ENCODE assay signal across 28 cellular contexts in the genomic region with DNA sequence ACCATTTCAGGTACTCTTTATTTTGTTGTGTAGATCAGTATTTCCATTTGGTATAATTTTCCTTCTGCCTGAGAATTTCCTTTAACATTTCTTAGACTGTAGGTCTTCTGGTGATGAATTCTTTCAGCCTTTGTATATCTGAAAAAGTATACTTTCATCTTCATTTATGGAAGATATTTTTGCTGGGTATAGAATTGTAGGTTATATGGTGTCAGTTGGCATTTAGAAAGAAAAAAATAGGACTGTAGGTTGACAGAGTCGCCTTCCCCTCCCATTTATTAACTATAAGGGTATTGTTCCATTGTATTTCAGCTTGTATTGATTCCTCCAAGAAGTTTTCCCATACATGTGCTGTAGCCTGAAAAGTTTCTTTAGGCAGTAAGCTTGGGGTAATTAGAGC.
DNase-seq lines count a peak whose midpoint lies in the region; ATAC-seq, FAIRE-seq and TF ChIP-seq lines count a peak whose summit lies in the region.
"Had no signal": no experiment of that assay in that cellular context is flagged by ENCODE, and none has a peak within 500 bp of the region (broad histone marks: within the 10 kb centered on the region; RNA-seq: fewer than 3 reads in every experiment).

No MANE protein-coding gene starts in this region.

- H3K4me1 Mint-ChIP-seq in GM23338, result peaks cover 25% of the 10 kb centered on the region; the same call in 2 of the 3 replicates
- peaks cover 6% of the 10 kb centered on the region for H3K4me1 Mint-ChIP-seq in activated CD8-positive, alpha-beta memory T cell treated with anti-CD3 and anti-CD28 coated beads, Interleukin-2, amount 10 ng/mL, durations not matched to agents 7 days and 5 days

- H2AFZ ChIP-seq in HepG2 (ENCODE audit: low read length) (no peak overlapping the region), GM23338 (no peak overlapping the region), K562 (ENCODE audit: low read depth, low read length) (no peak overlapping the region)

- CTCF ChIA-PET in HepG2 (lab: Yijun Ruan, JAX; ENCODE audit: low intra/inter-chr PET ratio, low total read pairs) (no interaction called here), K562 (lab: Yijun Ruan, JAX; ENCODE audit: low intra/inter-chr PET ratio) (no interaction called here)
- CTCF ChIA-PET in activated CD8-positive, alpha-beta memory T cell treated with anti-CD3 and anti-CD28 coated beads, Interleukin-2, amount 10 ng/mL, durations not matched to agents 7 days and 5 days (lab: Charles Lee), result no interaction called here

- no peaks in the 10 kb centered on the region for H3F3A ChIP-seq in GM23338 (replicated peaks; ENCODE audit: low read depth)

- H4K20me1 ChIP-seq in HepG2 (ENCODE audit: insufficient read depth, low read length), result 0 out of 2 replicates have a peak, but pooled peaks cover 4% of the 10 kb centered on the region
- no peaks in the 10 kb centered on the region for H4K20me1 ChIP-seq in GM23338 (replicated peaks; ENCODE audit: insufficient read depth)
- no peaks in the 10 kb centered on the region for H4K20me1 ChIP-seq in K562 (replicated peaks; ENCODE audit: control insufficient read depth, insufficient read depth, low read length)

- H3K9me1 ChIP-seq in K562 (ENCODE audit: control insufficient read depth, insufficient read depth, low read length), result no peaks in the 10 kb centered on the region

- H3K27me3 Mint-ChIP-seq in GM23338 (ENCODE audit: insufficient read depth, low read depth, poor library complexity), result peaks cover 3% of the 10 kb centered on the region
- no peaks in the 10 kb centered on the region for H3K27me3 Mint-ChIP-seq in activated CD8-positive, alpha-beta memory T cell treated with anti-CD3 and anti-CD28 coated beads, Interleukin-2, amount 10 ng/mL, durations not matched to agents 7 days and 5 days
- H3K27me3 Mint-ChIP-seq: CD4-positive, alpha-beta memory T cell; CD4-positive, CD25-positive, alpha-beta regulatory T cell; CD8-positive, alpha-beta memory T cell had no signal

- H3K4me3 ChIP-seq in HepG2 (replicated peaks in 1 of 3; ENCODE audit: insufficient read depth in 1 of 3, low read depth in 2 of 3, low read length in 3 of 3) (no peak overlapping the region), right lobe of liver (no peak overlapping the region), GM23338 (no peak overlapping the region), K562 (no peak overlapping the region), colonic mucosa (no peak overlapping the region)
- H3K4me3 ChIP-seq: BLaER1, GM12878 had no signal

- TF ChIP-seq CTCF in HepG2 (CRISPR knock-in tag; IDR thresholded peaks at IDR 0.05) (no peak), right lobe of liver (IDR thresholded peaks at IDR 0.05) (no peak), GM23338 (conservative IDR thresholded peaks at IDR 0.05; ENCODE audit: low read depth in 2 of 2) (no peak), K562 (IDR thresholded peaks at IDR 0.05 in 2 of 3, conservative IDR thresholded peaks at IDR 0.05 in 1 of 3; ENCODE audit: insufficient read depth in 2 of 3, low read depth in 1 of 3, low read length in 3 of 3) (no peak), colonic mucosa (IDR thresholded peaks at IDR 0.05) (no peak)

- H3K27me3 ChIP-seq in HepG2 (ENCODE audit: control insufficient read depth in 1 of 2, insufficient read depth in 2 of 2, low read length in 2 of 2), result no peaks in the 10 kb centered on the region
- H3K27me3 ChIP-seq in right lobe of liver, result no peaks in the 10 kb centered on the region
- H3K27me3 ChIP-seq in GM23338 (ENCODE audit: insufficient read depth), result no peaks in the 10 kb centered on the region
- no peaks in the 10 kb centered on the region for H3K27me3 ChIP-seq in K562 (ENCODE audit: control insufficient read depth in 2 of 2, insufficient read depth in 2 of 2, low read length in 2 of 2)
- no peaks in the 10 kb centered on the region for H3K27me3 ChIP-seq in colonic mucosa
- H3K27me3 ChIP-seq: BE2C, BLaER1 had no signal

- no peaks in the 10 kb centered on the region for H3K9me2 ChIP-seq in GM23338 (ENCODE audit: insufficient read depth)

- no peak for TF ChIP-seq EP300 in HepG2 (IDR thresholded peaks at IDR 0.05; ENCODE audit: low read depth in 2 of 2, low read length in 2 of 2)
- TF ChIP-seq EP300 in HepG2 (CRISPR knock-in tag; IDR thresholded peaks at IDR 0.05; ENCODE audit: borderline replicate concordance), result no peak
- no peak for TF ChIP-seq EP300 in K562 (IDR thresholded peaks at IDR 0.05; ENCODE audit: low read length)

- no peak for ATAC-seq in HepG2
- ATAC-seq in right lobe of liver, result no peak
- ATAC-seq in GM23338, result no peak
- ATAC-seq in K562, result no peak
- ATAC-seq in activated CD8-positive, alpha-beta memory T cell treated with anti-CD3 and anti-CD28 coated beads, Interleukin-2, amount 10 ng/mL, durations not matched to agents 7 days and 5 days, result no peak
- ATAC-seq in SK-N-SH treated with all-trans-retinoic acid at 6 μM for 48 hours, result no peak

- H3K4me3 Mint-ChIP-seq in GM23338, result no peak overlapping the region
- H3K4me3 Mint-ChIP-seq in activated CD8-positive, alpha-beta memory T cell treated with anti-CD3 and anti-CD28 coated beads, Interleukin-2, amount 10 ng/mL, durations not matched to agents 7 days and 5 days, result no peak overlapping the region
- H3K4me3 Mint-ChIP-seq: CD14-positive monocyte; CD4-positive, CD25-positive, alpha-beta regulatory T cell; CD8-positive, alpha-beta memory T cell had no signal

- in situ Hi-C loops in HepG2 (cut with HindIII; ENCODE audit: extremely low pct_ligation_motif_present, low pct_unique_long_range_greater_than_20kb) (no loop called here), K562 (cut with MboI) (no loop called here)

- FAIRE-seq in HepG2 (lab: Jason Lieb, UNC), result no peak
- no peak for FAIRE-seq in K562 (lab: Jason Lieb, UNC)
- FAIRE-seq: GM12878, GM12892, GM18507 had no signal

- POLR2A ChIA-PET in HepG2 (lab: Yijun Ruan, JAX), result no interaction called here
- POLR2A ChIA-PET in K562 (lab: Yijun Ruan, JAX), result interaction anchor here (1.0 kb wide), 1 partner anchor 10 kb away, joined by 3 read pairs; no protein-coding TSS in a partner anchor

- H3K27ac Mint-ChIP-seq in GM23338, result no peak overlapping the region
- no peak overlapping the region for H3K27ac Mint-ChIP-seq in activated CD8-positive, alpha-beta memory T cell treated with anti-CD3 and anti-CD28 coated beads, Interleukin-2, amount 10 ng/mL, durations not matched to agents 7 days and 5 days
- H3K27ac Mint-ChIP-seq: CD14-positive monocyte; CD4-positive, alpha-beta memory T cell; CD4-positive, CD25-positive, alpha-beta regulatory T cell; CD8-positive, alpha-beta memory T cell had no signal

- peaks cover 83% of the 10 kb centered on the region for H3K79me2 ChIP-seq in HepG2 (ENCODE audit: insufficient read depth, low read length)
- peaks cover 100% of the 10 kb centered on the region for H3K79me2 ChIP-seq in GM23338 (replicated peaks; ENCODE audit: insufficient read depth)
- peaks cover 94% of the 10 kb centered on the region for H3K79me2 ChIP-seq in K562 (ENCODE audit: control insufficient read depth, insufficient read depth, low read length)

- H3K27ac ChIP-seq in HepG2 (ENCODE audit: extremely low read length, insufficient read depth, low read length), result no peak overlapping the region
- H3K27ac ChIP-seq in right lobe of liver, result no peak overlapping the region
- no peak overlapping the region for H3K27ac ChIP-seq in GM23338 (ENCODE audit: low read depth)
- H3K27ac ChIP-seq in K562 (ENCODE audit: extremely low read depth, low read depth, low read length), result no peak overlapping the region
- no peak overlapping the region for H3K27ac ChIP-seq in colonic mucosa
- H3K27ac ChIP-seq: 22Rv1, BLaER1 had no signal

- H3K4me1 ChIP-seq in HepG2 (ENCODE audit: insufficient read depth, low read length) (0 out of 2 replicates have a peak, but pooled peaks cover 5% of the 10 kb centered on the region), right lobe of liver (no peaks in the 10 kb centered on the region), GM23338 (ENCODE audit: insufficient read depth) (peaks cover 18% of the 10 kb centered on the region), K562 (replicated peaks in 1 of 2; ENCODE audit: control insufficient read depth in 2 of 2, insufficient read depth in 2 of 2, low read length in 2 of 2) (peaks cover 0 to under 1% of the 10 kb centered on the region in 2 experiments; a peak in 2 of 5 replicates), colonic mucosa (no peaks in the 10 kb centered on the region)
- H3K4me1 ChIP-seq: BE2C, BLaER1 had no signal

- H3K4me2 ChIP-seq in HepG2 (ENCODE audit: low read depth, low read length) (no peak overlapping the region), GM23338 (0 out of 2 replicates have a peak overlapping the region, but pooled peaks have one; percentile 53), K562 (ENCODE audit: insufficient read depth, low read length) (no peak overlapping the region)
- H3K4me2 ChIP-seq: BLaER1 had no signal

- no peaks in the 10 kb centered on the region for H3K9me3 Mint-ChIP-seq in GM23338
- no peaks in the 10 kb centered on the region for H3K9me3 Mint-ChIP-seq in activated CD8-positive, alpha-beta memory T cell treated with anti-CD3 and anti-CD28 coated beads, Interleukin-2, amount 10 ng/mL, durations not matched to agents 7 days and 5 days (ENCODE audit: low read depth)

- H3K9ac ChIP-seq in HepG2 (ENCODE audit: insufficient read depth, low read depth, low read length) (no peak overlapping the region), K562 (ENCODE audit: insufficient read depth in 1 of 2, low read depth in 2 of 2, low read length in 2 of 2) (no peak overlapping the region), colonic mucosa (ENCODE audit: low read depth in 2 of 2, low read length in 2 of 2) (no peak overlapping the region)
- H3K9ac ChIP-seq: BLaER1 had no signal

- no peak for DNase-seq in HepG2 (ENCODE audit: low spot score)
- no peak for DNase-seq in right lobe of liver
- no peak for DNase-seq in GM23338 (ENCODE audit: low spot score)
- DNase-seq in OCI-M1 (lab: John Stamatoyannopoulos, UW), result peak; percentile 6
- DNase-seq in K562 (ENCODE audit: extremely low read depth in 1 of 4, low spot score in 3 of 4), result no peak
- no peak for DNase-seq in activated CD8-positive, alpha-beta memory T cell treated with anti-CD3 and anti-CD28 coated beads, Interleukin-2, amount 10 ng/mL, durations not matched to agents 7 days and 5 days
- DNase-seq in colonic mucosa, result no peak
- DNase-seq: ACHN; BE2C; C1 segment of cervical spinal cord; CD4-positive, alpha-beta memory T cell; CD4-positive, CD25-positive, alpha-beta regulatory T cell; CD8-positive, alpha-beta memory T cell; COR-L47; DMS 273 treated with DMSO at 0.1 percent for 48 hours; DMS153; DMS53; DMS79; DND-41; EL; GDM1 had no signal

- no peaks in the 10 kb centered on the region for H3K36me3 ChIP-seq in HepG2 (replicated peaks in 1 of 2; ENCODE audit: control insufficient read depth in 1 of 2, insufficient read depth in 2 of 2, low read length in 2 of 2)
- no peaks in the 10 kb centered on the region for H3K36me3 ChIP-seq in right lobe of liver
- H3K36me3 ChIP-seq in GM23338 (ENCODE audit: insufficient read depth), result no peaks in the 10 kb centered on the region
- H3K36me3 ChIP-seq in K562 (ENCODE audit: control insufficient read depth, insufficient read depth, low read length), result no peaks in the 10 kb centered on the region
- no peaks in the 10 kb centered on the region for H3K36me3 ChIP-seq in colonic mucosa
- H3K36me3 ChIP-seq: BE2C had no signal

- H3K36me3 Mint-ChIP-seq in GM23338 (ENCODE audit: low read depth), result no peaks in the 10 kb centered on the region; the same call in 2 of the 3 replicates
- peaks cover 16% of the 10 kb centered on the region for H3K36me3 Mint-ChIP-seq in activated CD8-positive, alpha-beta memory T cell treated with anti-CD3 and anti-CD28 coated beads, Interleukin-2, amount 10 ng/mL, durations not matched to agents 7 days and 5 days

- BruUV-seq in HepG2 (replicated peaks; lab: Mats Ljungman, UMichigan), result no TSS peak
- no TSS peak for BruUV-seq in K562 (replicated peaks; lab: Mats Ljungman, UMichigan)

- H3K9me3 ChIP-seq in HepG2 (ENCODE audit: low read length) (no peaks in the 10 kb centered on the region; the same call in 1 of the 2 replicates), right lobe of liver (no peaks in the 10 kb centered on the region), K562 (replicated peaks; ENCODE audit: control insufficient read depth, insufficient read depth, low read depth, low read length) (no peaks in the 10 kb centered on the region; the same call in 1 of the 2 replicates), colonic mucosa (no peaks in the 10 kb centered on the region)
- H3K9me3 ChIP-seq: BE2C had no signal

- no peak for TF ChIP-seq RAD21 in HepG2 (CRISPR knock-in tag; IDR thresholded peaks at IDR 0.05)
- no peak for TF ChIP-seq RAD21 in K562 (CRISPR knock-in tag; conservative IDR thresholded peaks at IDR 0.05 in 1 of 2, IDR thresholded peaks at IDR 0.05 in 1 of 2)

- 100% methylated on average over 1 of the region's 1 CpG for WGBS in HepG2 (ENCODE audit: low lambda C conversion rate)
- WGBS in right lobe of liver (ENCODE audit: insufficient coverage, low coverage, low lambda C conversion rate, missing lambda C conversion rate), result 100% methylated on average over 1 of the region's 1 CpG
- 78% methylated on average over 1 of the region's 1 CpG for WGBS in K562 (ENCODE audit: insufficient coverage, low coverage, missing lambda C conversion rate)

- TF ChIP-seq POLR2A in HepG2 (IDR thresholded peaks at IDR 0.05; ENCODE audit: insufficient read depth in 1 of 2, low read depth in 2 of 2, low read length in 2 of 2) (no peak), right lobe of liver (IDR thresholded peaks at IDR 0.05) (no peak), K562 (conservative IDR thresholded peaks at IDR 0.05) (no peak)

- intact Hi-C loops in HepG2 (cut with micrococcal nuclease; ENCODE audit: unreplicated experiment), result loop anchor here (10.0 kb wide), 1 partner anchor 70 kb away; a partner anchor contains a TSS
- intact Hi-C loops in right lobe of liver (cut with DNase I), result no loop called here
- intact Hi-C loops in K562 (cut with micrococcal nuclease), result no loop called here
- intact Hi-C loops in colonic mucosa (cut with DNase I), result no loop called here
